Comparison of ENCODE assay signal across 14 cellular contexts in genomic region chr19:54206831-54207177, GRCh38. TPM values are rescaled to one million over a fixed set of nuclear protein-coding genes. Genes with fewer than 3 reads are reported as not detected.
DNase-seq lines count a peak whose midpoint lies in the region; ATAC-seq and TF ChIP-seq lines count a peak whose summit lies in the region.
"Had no signal": no experiment of that assay in that cellular context is flagged by ENCODE, and none has a peak within 500 bp of the region (broad histone marks: within the 10 kb centered on the region; RNA-seq: fewer than 3 reads in every experiment).

No MANE protein-coding gene starts in this region.

- no peaks in the 10 kb centered on the region for H3K9me2 ChIP-seq in DOHH2 (replicated peaks; ENCODE audit: control insufficient read depth, low read length)

- H3K27me3 ChIP-seq in A673 (replicated peaks; ENCODE audit: insufficient read depth, low read depth, low read length, poor library complexity) (no peaks in the 10 kb centered on the region), DOHH2 (ENCODE audit: control insufficient read depth, low read length) (no peaks in the 10 kb centered on the region), adipocyte (replicated peaks; ENCODE audit: control insufficient read depth, insufficient read depth, low read length) (no peaks in the 10 kb centered on the region)
- H3K27me3 ChIP-seq in naive thymus-derived CD4-positive, alpha-beta T cell (ENCODE audit: control insufficient read depth in 2 of 2, insufficient read depth in 2 of 2, low read length in 2 of 2), result no peaks in the 10 kb centered on the region

- H3K4me2 ChIP-seq in DOHH2 (ENCODE audit: low read length), result peak overlapping the region; percentile 8; the same call in 1 of the 2 replicates

- no peak for ATAC-seq in naive thymus-derived CD4-positive, alpha-beta T cell
- ATAC-seq in HG02642 (IDR thresholded peaks at IDR 0.05; ENCODE audit: poor library complexity, unreplicated experiment) (no peak), GM21423 (IDR thresholded peaks at IDR 0.05; ENCODE audit: unreplicated experiment) (no peak)

- CTCF ChIA-PET in A673 (lab: Charles Lee), result no interaction called here
- CTCF ChIA-PET in naive thymus-derived CD4-positive, alpha-beta T cell (lab: Charles Lee), result interaction anchor here (1.2 kb wide), 1 partner anchor 25 kb away, joined by 4 read pairs; no protein-coding TSS in a partner anchor

- H3K27me3 Mint-ChIP-seq in naive thymus-derived CD4-positive, alpha-beta T cell, result no peaks in the 10 kb centered on the region

- DNase-seq in A673 (ENCODE audit: low spot score) (no peak), adipocyte (ENCODE audit: low read depth) (no peak), DMS79 treated with DMSO at 0.1 percent for 48 hours (lab: John Stamatoyannopoulos, UW) (no peak)
- no peak for DNase-seq in naive thymus-derived CD4-positive, alpha-beta T cell
- no peak for DNase-seq in stimulated activated CD4-positive, alpha-beta T cell treated with anti-CD3 and anti-CD28 coated beads, Interleukin-12 subunit alpha, Interleukin-12 subunit beta, amount 100 ng/mL, for 4 hours
- DNase-seq: activated CD4-positive, alpha-beta T cell treated with anti-CD3 and anti-CD28 coated beads for 48 hours; KBM-7; kidney glomerular epithelial cell; NCI-H226 had no signal

- H3K27ac ChIP-seq in A673 (ENCODE audit: low read depth, low read length, poor library complexity, severe bottlenecking) (peak overlapping the region; percentile 21), DOHH2 (ENCODE audit: low read depth, low read length) (no peak overlapping the region)
- H3K27ac ChIP-seq in naive thymus-derived CD4-positive, alpha-beta T cell (ENCODE audit: low read depth, low read length), result no peak overlapping the region

- H3K4me3 Mint-ChIP-seq in naive thymus-derived CD4-positive, alpha-beta T cell, result peak overlapping the region in 8 of 10 donors; percentile 4 to 78 (median 40)

- peak overlapping the region; percentile 27 for H3K9ac ChIP-seq in adipocyte (ENCODE audit: low read length)

- H3K4me1 ChIP-seq in A673 (ENCODE audit: insufficient read depth, low read length, poor library complexity, severe bottlenecking) (peaks cover 52% of the 10 kb centered on the region), DOHH2 (ENCODE audit: control insufficient read depth, low read length) (peaks cover 44% of the 10 kb centered on the region), adipocyte (ENCODE audit: control insufficient read depth, insufficient read depth, low read length) (peaks cover 92% of the 10 kb centered on the region)
- peaks cover 70 to 71% of the 10 kb centered on the region in 2 donors for H3K4me1 ChIP-seq in naive thymus-derived CD4-positive, alpha-beta T cell (ENCODE audit: control insufficient read depth in 2 of 2, insufficient read depth in 2 of 2, low read length in 2 of 2)

- no peak overlapping the region for H3K4me3 ChIP-seq in A673 (ENCODE audit: low read depth, low read length, poor library complexity, severe bottlenecking)
- H3K4me3 ChIP-seq in DOHH2 (ENCODE audit: low read length), result no peak overlapping the region
- no peak overlapping the region for H3K4me3 ChIP-seq in adipocyte (ENCODE audit: low read length)
- no peak overlapping the region for H3K4me3 ChIP-seq in naive thymus-derived CD4-positive, alpha-beta T cell (ENCODE audit: low read length)

- peak overlapping the region in 2 of 9 donors; percentile 8 to 33 for H3K27ac Mint-ChIP-seq in naive thymus-derived CD4-positive, alpha-beta T cell

- intact Hi-C loops in A673 (cut with micrococcal nuclease; ENCODE audit: unreplicated experiment), result no loop called here
- intact Hi-C loops in naive thymus-derived CD4-positive, alpha-beta T cell (cut with micrococcal nuclease), result no loop called here

- H3K9me3 ChIP-seq in A673 (ENCODE audit: low read depth, low read length, poor library complexity, severe bottlenecking) (no peaks in the 10 kb centered on the region), DOHH2 (ENCODE audit: control insufficient read depth, insufficient read depth, low read length) (no peaks in the 10 kb centered on the region), adipocyte (ENCODE audit: control insufficient read depth, low read length) (no peaks in the 10 kb centered on the region)
- no peaks in the 10 kb centered on the region for H3K9me3 ChIP-seq in naive thymus-derived CD4-positive, alpha-beta T cell (ENCODE audit: control insufficient read depth in 2 of 3, low read length in 3 of 3)

- H4K20me1 ChIP-seq in DOHH2 (ENCODE audit: control insufficient read depth, insufficient read depth, low read depth, low read length), result peaks cover 45% of the 10 kb centered on the region

- peaks cover 51 to 96% (median 91%) of the 10 kb centered on the region in 7 donors for H3K4me1 Mint-ChIP-seq in naive thymus-derived CD4-positive, alpha-beta T cell

- no peaks in the 10 kb centered on the region for H3K9me3 Mint-ChIP-seq in naive thymus-derived CD4-positive, alpha-beta T cell

- TF ChIP-seq CTCF in A673 (conservative IDR thresholded peaks at IDR 0.05; ENCODE audit: low read depth, low read length), result no peak
- TF ChIP-seq CTCF in DOHH2 (IDR thresholded peaks at IDR 0.05; ENCODE audit: low read depth, low read length, poor library complexity, severe bottlenecking), result no peak

- H3K36me3 ChIP-seq in A673 (ENCODE audit: insufficient read depth, low read length, poor library complexity, severe bottlenecking) (peaks cover 69% of the 10 kb centered on the region), DOHH2 (ENCODE audit: control insufficient read depth, low read length) (peaks cover 82% of the 10 kb centered on the region), adipocyte (ENCODE audit: control insufficient read depth, insufficient read depth, low read length, severe bottlenecking) (peaks cover 63% of the 10 kb centered on the region)
- peaks cover 18 to 60% (median 26%) of the 10 kb centered on the region in 3 experiments for H3K36me3 ChIP-seq in naive thymus-derived CD4-positive, alpha-beta T cell (ENCODE audit: control insufficient read depth in 2 of 3, insufficient read depth in 3 of 3, low read length in 3 of 3)

- peaks cover 66% of the 10 kb centered on the region for H3K79me2 ChIP-seq in DOHH2 (ENCODE audit: control insufficient read depth, low read length)

- H3K36me3 Mint-ChIP-seq in naive thymus-derived CD4-positive, alpha-beta T cell, result peaks cover 4 to 52% (median 23%) of the 10 kb centered on the region in 5 donors

- POLR2A ChIA-PET in A673 (lab: Charles Lee; ENCODE audit: low non-redundant PET), result interaction anchor here (1.6 kb wide), 1 partner anchor 17 kb away, joined by 6 read pairs; the partner anchor contains the start of gene MBOAT7
- POLR2A ChIA-PET in naive thymus-derived CD4-positive, alpha-beta T cell (lab: Charles Lee), result interaction anchor here (0.8 to 1.3 kb wide), 3 partner anchors 10 to 17 kb away, joined by 3 to 4 read pairs (median 3); partner anchors contain the start of genes MBOAT7 and TSEN34

- no TSS peak for BruUV-seq in A673 (replicated peaks; lab: Mats Ljungman, UMichigan)

- H3F3A ChIP-seq in DOHH2 (ENCODE audit: control insufficient read depth, insufficient read depth), result peaks cover 78% of the 10 kb centered on the region

RNA-seq across cellular contexts. Expression of gene RPS9, which starts 6.1 kb away (rescaled TPM):
- 944 and 951 TPM in 2 replicates for total RNA-seq in A673 (2021)
- 1,000 to 10,000 TPM; 1,217 to 2,149 (median 1,306) TPM for total RNA-seq in naive thymus-derived CD4-positive, alpha-beta T cell
- 1,000 to 10,000 TPM; 1,192 to 1,308 TPM for polyA plus RNA-seq in naive thymus-derived CD4-positive, alpha-beta T cell

RNA-seq across cellular contexts. Expression of gene TSEN34, which starts 15.7 kb away (rescaled TPM):
- 56.9 and 64.7 TPM in 2 replicates for total RNA-seq in A673 (2021)
- total RNA-seq in naive thymus-derived CD4-positive, alpha-beta T cell, result 10 to 100 TPM in 4 of 5 experiments, 1 to 10 TPM in 1; 9.5 to 24.2 (median 17.8) TPM
- polyA plus RNA-seq in naive thymus-derived CD4-positive, alpha-beta T cell, result 10 to 100 TPM; 29.5 to 48.7 TPM

RNA-seq across cellular contexts. Expression of gene LILRB3, which starts 16.0 kb away (rescaled TPM):
- total RNA-seq in A673 (2021), result not detected in 2 replicates
- total RNA-seq in naive thymus-derived CD4-positive, alpha-beta T cell, result 10 to 100 TPM in 1 of 5 experiments, 1 to 10 TPM in 4; 1.9 to 76.4 (median 2.1) TPM
- polyA plus RNA-seq in naive thymus-derived CD4-positive, alpha-beta T cell, result under 1 TPM in 1 of 2 donors, not detected in 1; 0.40 TPM
- total RNA-seq: fibroblast of lung, pulmonary artery endothelial cell had no signal
- polyA plus RNA-seq: fibroblast of lung had no signal

RNA-seq across cellular contexts. Expression of gene MBOAT7, which starts 17.4 kb away (rescaled TPM):
- 107 and 109 TPM in 2 replicates for total RNA-seq in A673 (2021)
- total RNA-seq in naive thymus-derived CD4-positive, alpha-beta T cell, result 10 to 100 TPM; 25.8 to 79.4 (median 43.0) TPM
- 10 to 100 TPM; 11.3 to 18.9 TPM for polyA plus RNA-seq in naive thymus-derived CD4-positive, alpha-beta T cell

RNA-seq across cellular contexts. Expression of gene TMC4, which starts 33.8 kb away (rescaled TPM):
- total RNA-seq in A673 (2021), result 0.58 and 0.96 TPM in 2 replicates
- total RNA-seq in naive thymus-derived CD4-positive, alpha-beta T cell, result 1 to 10 TPM in 3 of 5 experiments, not detected in 2; 1.0 to 5.9 (median 1.2) TPM
- under 1 TPM in 1 of 2 donors, not detected in 1; 0.20 TPM for polyA plus RNA-seq in naive thymus-derived CD4-positive, alpha-beta T cell
